In genomic region chr1:94050675-94051074, GRCh38 we compare ENCODE assay signal across 23 cellular contexts.
DNase-seq lines count a peak whose midpoint lies in the region; ATAC-seq and TF ChIP-seq lines count a peak whose summit lies in the region.
"Had no signal": no experiment of that assay in that cellular context is flagged by ENCODE, and none has a peak within 500 bp of the region (broad histone marks: within the 10 kb centered on the region; RNA-seq: fewer than 3 reads in every experiment).

No MANE protein-coding gene starts in this region.

- no peak for TF ChIP-seq CTCF in Caco-2 (IDR thresholded peaks at IDR 0.05; ENCODE audit: insufficient read depth in 1 of 2, low read depth in 1 of 2, low read length in 1 of 2, severe bottlenecking in 1 of 2, unreplicated experiment in 1 of 2)
- TF ChIP-seq CTCF in GM23338 (conservative IDR thresholded peaks at IDR 0.05; ENCODE audit: low read depth in 2 of 2): no peak
- no peak for TF ChIP-seq CTCF in mammary epithelial cell (conservative IDR thresholded peaks at IDR 0.05 in 1 of 2, IDR thresholded peaks at IDR 0.05 in 1 of 2; ENCODE audit: extremely low read depth in 1 of 2, insufficient read depth in 1 of 2, low read depth in 1 of 2, low read length in 2 of 2)

- no peak overlapping the region for H4K8ac ChIP-seq in mesendoderm (ENCODE audit: low read depth, low read length)

- H3K36me3 ChIP-seq in Caco-2 (ENCODE audit: control insufficient read depth, insufficient read depth, low read length) (no peaks in the 10 kb centered on the region), GM23338 (ENCODE audit: insufficient read depth) (no peaks in the 10 kb centered on the region), mammary epithelial cell (ENCODE audit: insufficient read depth, low read length) (no peaks in the 10 kb centered on the region), mesendoderm (ENCODE audit: control insufficient read depth, insufficient read depth, low read length) (no peaks in the 10 kb centered on the region)
- H3K36me3 ChIP-seq: suprapubic skin had no signal

- POLR2A ChIA-PET in Caco-2 (lab: Charles Lee): no interaction called here

- H3K4me2 ChIP-seq in GM23338: peak overlapping the region; percentile 16; the same call in 1 of the 2 replicates
- no peak overlapping the region for H3K4me2 ChIP-seq in mammary epithelial cell (ENCODE audit: insufficient read depth, low read depth, low read length)
- H3K4me2 ChIP-seq in mesendoderm (ENCODE audit: low read length): no peak overlapping the region

- H2AFZ ChIP-seq in GM23338 (peak overlapping the region; percentile 60; the same call in 1 of the 2 replicates), mammary epithelial cell (ENCODE audit: low read depth, low read length) (peak overlapping the region; percentile 29)

- H3K9ac ChIP-seq in mammary epithelial cell (ENCODE audit: insufficient read depth, low read length) (no peak overlapping the region), mesendoderm (ENCODE audit: low read length) (no peak overlapping the region)

- no peaks in the 10 kb centered on the region for H3K9me3 ChIP-seq in Caco-2
- H3K9me3 ChIP-seq in mammary epithelial cell (replicated peaks; ENCODE audit: insufficient read depth, low read length): no peaks in the 10 kb centered on the region
- H3K9me3 ChIP-seq: body of pancreas, suprapubic skin had no signal

- no peak overlapping the region for H3K23ac ChIP-seq in mesendoderm (ENCODE audit: low read length)

- no peak overlapping the region for H3K4me3 ChIP-seq in Caco-2 (ENCODE audit: low read depth, low read length)
- H3K4me3 ChIP-seq in GM23338: no peak overlapping the region
- H3K4me3 ChIP-seq in mammary epithelial cell (replicated peaks in 1 of 3; ENCODE audit: insufficient read depth in 1 of 3, low read depth in 2 of 3, low read length in 3 of 3): no peak overlapping the region
- no peak overlapping the region for H3K4me3 ChIP-seq in mesendoderm (ENCODE audit: low read length)
- H3K4me3 ChIP-seq: body of pancreas, dorsolateral prefrontal cortex, suprapubic skin had no signal

- H3K79me2 ChIP-seq in GM23338 (replicated peaks; ENCODE audit: insufficient read depth): no peaks in the 10 kb centered on the region
- H3K79me2 ChIP-seq in mammary epithelial cell (ENCODE audit: insufficient read depth, low read length): no peaks in the 10 kb centered on the region
- no peaks in the 10 kb centered on the region for H3K79me2 ChIP-seq in mesendoderm (ENCODE audit: control insufficient read depth, insufficient read depth, low read length)

- ATAC-seq in GM23338: peak; percentile 31
- no peak for ATAC-seq in GM21825 (IDR thresholded peaks at IDR 0.05; ENCODE audit: unreplicated experiment)
- ATAC-seq in HG02938 (IDR thresholded peaks at IDR 0.05; ENCODE audit: unreplicated experiment): no peak
- ATAC-seq: activated CD8-positive, alpha-beta memory T cell treated with anti-CD3 and anti-CD28 coated beads, Interleukin-2, amount 10 ng/mL, durations not matched to agents 7 days and 5 days; body of pancreas; stimulated activated naive B cell treated with anti-CD40 and anti-IgM and Interleukin-4, amounts not matched to agents 10 μg/mL and 1 μg/mL and 100 μg/mL, for 72 hours had no signal

- H3K9me2 ChIP-seq in GM23338 (ENCODE audit: insufficient read depth): peaks cover 2% of the 10 kb centered on the region; the same call in 1 of the 2 replicates

- H4K5ac ChIP-seq in mesendoderm (ENCODE audit: low read length): no peak overlapping the region

- dilution Hi-C loops in mammary epithelial cell (cut with HindIII; ENCODE audit: low sequenced_read_pairs): no loop called here

- H3K27ac ChIP-seq in GM23338 (ENCODE audit: low read depth): no peak overlapping the region
- no peak overlapping the region for H3K27ac ChIP-seq in mammary epithelial cell (ENCODE audit: insufficient read depth, low read depth, low read length)
- no peak overlapping the region for H3K27ac ChIP-seq in mesendoderm (ENCODE audit: low read depth, low read length)
- H3K27ac ChIP-seq: body of pancreas, C4-2B, suprapubic skin had no signal

- H3K18ac ChIP-seq in mesendoderm (ENCODE audit: low read length): peak overlapping the region; percentile 20

- H3K27ac Mint-ChIP-seq in Caco-2 (ENCODE audit: unreplicated experiment) (peak overlapping the region; percentile 23), GM23338 (no peak overlapping the region)
- H3K27ac Mint-ChIP-seq: activated CD8-positive, alpha-beta memory T cell treated with anti-CD3 and anti-CD28 coated beads, Interleukin-2, amount 10 ng/mL, durations not matched to agents 7 days and 5 days; progenitor cell of endocrine pancreas; stimulated activated naive B cell treated with anti-CD40 and anti-IgM and Interleukin-4, amounts not matched to agents 10 μg/mL and 1 μg/mL and 100 μg/mL, for 72 hours had no signal

- H3K56ac ChIP-seq in mesendoderm (ENCODE audit: low read length): peak overlapping the region; percentile 7

- H3K4me3 Mint-ChIP-seq in Caco-2 (ENCODE audit: unreplicated experiment) (no peak overlapping the region), GM23338 (no peak overlapping the region)
- H3K4me3 Mint-ChIP-seq: activated CD8-positive, alpha-beta memory T cell treated with anti-CD3 and anti-CD28 coated beads, Interleukin-2, amount 10 ng/mL, durations not matched to agents 7 days and 5 days; stimulated activated naive B cell treated with anti-CD40 and anti-IgM and Interleukin-4, amounts not matched to agents 10 μg/mL and 1 μg/mL and 100 μg/mL, for 72 hours had no signal

- H3K9me3 Mint-ChIP-seq in Caco-2 (ENCODE audit: unreplicated experiment): peaks cover 10% of the 10 kb centered on the region
- H3K9me3 Mint-ChIP-seq in GM23338: no peaks in the 10 kb centered on the region
- H3K9me3 Mint-ChIP-seq: stimulated activated naive B cell treated with anti-CD40 and anti-IgM and Interleukin-4, amounts not matched to agents 10 μg/mL and 1 μg/mL and 100 μg/mL, for 72 hours had no signal

- in situ Hi-C loops in mammary epithelial cell (cut with MboI; ENCODE audit: low sequenced_read_pairs in 2 of 2): loop anchor here in 1 of 2 donors (5.0 kb wide), 1 partner anchor 287 kb away; no protein-coding TSS in a partner anchor

- no peaks in the 10 kb centered on the region for H3K79me1 ChIP-seq in mesendoderm (ENCODE audit: low read length)

- H3K4ac ChIP-seq in mesendoderm (ENCODE audit: low read depth, low read length): no peak overlapping the region

- H2BK5ac ChIP-seq in mesendoderm (ENCODE audit: low read length): no peak overlapping the region

- BruUV-seq in Caco-2 (replicated peaks; lab: Mats Ljungman, UMichigan): no TSS peak
- BruUV-seq in mammary epithelial cell (replicated peaks; lab: Mats Ljungman, UMichigan): no TSS peak

- no peak overlapping the region for H2BK15ac ChIP-seq in mesendoderm (replicated peaks; ENCODE audit: low read depth)

- H2BK120ac ChIP-seq in mesendoderm (ENCODE audit: low read depth, low read length): no peak overlapping the region

- peaks cover 23% of the 10 kb centered on the region for H3K4me1 Mint-ChIP-seq in Caco-2 (ENCODE audit: low read depth, unreplicated experiment)
- H3K4me1 Mint-ChIP-seq in GM23338: peaks cover 30% of the 10 kb centered on the region
- H3K4me1 Mint-ChIP-seq: stimulated activated naive B cell treated with anti-CD40 and anti-IgM and Interleukin-4, amounts not matched to agents 10 μg/mL and 1 μg/mL and 100 μg/mL, for 72 hours had no signal

- H3K36me3 Mint-ChIP-seq in Caco-2 (ENCODE audit: insufficient read depth, unreplicated experiment) (no peaks in the 10 kb centered on the region), GM23338 (ENCODE audit: low read depth) (no peaks in the 10 kb centered on the region)
- H3K36me3 Mint-ChIP-seq: activated CD8-positive, alpha-beta memory T cell treated with anti-CD3 and anti-CD28 coated beads, Interleukin-2, amount 10 ng/mL, durations not matched to agents 7 days and 5 days; stimulated activated naive B cell treated with anti-CD40 and anti-IgM and Interleukin-4, amounts not matched to agents 10 μg/mL and 1 μg/mL and 100 μg/mL, for 72 hours had no signal

- WGBS in mammary epithelial cell (ENCODE audit: low coverage, missing lambda C conversion rate): 100% methylated on average over 1 of the region's 1 CpG
- no CpG with 5 or more reads among the region's 1 CpG for WGBS in mesendoderm (ENCODE audit: extremely low coverage, insufficient coverage, low lambda C conversion rate)

- H3K4me1 ChIP-seq in Caco-2 (peaks cover 9% of the 10 kb centered on the region), GM23338 (ENCODE audit: insufficient read depth) (peaks cover 36% of the 10 kb centered on the region), mammary epithelial cell (ENCODE audit: insufficient read depth, low read length) (peaks cover 27% of the 10 kb centered on the region), mesendoderm (ENCODE audit: control insufficient read depth, low read depth, low read length) (peaks cover 8% of the 10 kb centered on the region)

- CTCF ChIA-PET in Caco-2 (lab: Charles Lee): interaction anchor here (0.6 kb wide), 1 partner anchor 13 kb away, joined by 3 read pairs; no protein-coding TSS in a partner anchor
- CTCF ChIA-PET in mammary epithelial cell (lab: Charles Lee; ENCODE audit: low non-redundant PET): interaction anchor here (0.5 kb wide), 1 partner anchor 184 kb away, joined by 6 read pairs; no protein-coding TSS in a partner anchor

- H2AK5ac ChIP-seq in mesendoderm (ENCODE audit: low read length): no peak overlapping the region

- H3K27me3 ChIP-seq in Caco-2 (replicated peaks; ENCODE audit: control insufficient read depth, insufficient read depth, low read length) (no peaks in the 10 kb centered on the region), GM23338 (ENCODE audit: insufficient read depth) (no peaks in the 10 kb centered on the region), mammary epithelial cell (ENCODE audit: insufficient read depth, low read length) (no peaks in the 10 kb centered on the region), mesendoderm (ENCODE audit: insufficient read depth, low read length, poor library complexity) (no peaks in the 10 kb centered on the region)
- H3K27me3 ChIP-seq: body of pancreas, dorsolateral prefrontal cortex, suprapubic skin had no signal

- H4K20me1 ChIP-seq in GM23338 (replicated peaks; ENCODE audit: insufficient read depth) (no peaks in the 10 kb centered on the region), mammary epithelial cell (ENCODE audit: insufficient read depth, low read length) (no peaks in the 10 kb centered on the region)

- H3K27me3 Mint-ChIP-seq in Caco-2 (ENCODE audit: insufficient read depth, unreplicated experiment) (no peaks in the 10 kb centered on the region), GM23338 (ENCODE audit: insufficient read depth, low read depth, poor library complexity) (peaks cover 12% of the 10 kb centered on the region)

- intact Hi-C loops in Caco-2 (cut with micrococcal nuclease; ENCODE audit: unreplicated experiment): no loop called here
- intact Hi-C loops in mammary epithelial cell (cut with micrococcal nuclease): no loop called here

- DNase-seq in Caco-2: no peak
- DNase-seq in GM23338 (ENCODE audit: low spot score): no peak
- DNase-seq in mammary epithelial cell: no peak
- DNase-seq in mesendoderm: no peak
- no peak for DNase-seq in stimulated activated CD4-positive, alpha-beta T cell treated with anti-CD3 and anti-CD28 coated beads, Interleukin-2, amount 100 ng/mL, for 24 hours
- DNase-seq in EL: no peak
- DNase-seq: activated CD4-positive, alpha-beta T cell treated with anti-CD3 and anti-CD28 coated beads for 48 hours; activated CD8-positive, alpha-beta memory T cell treated with anti-CD3 and anti-CD28 coated beads, Interleukin-2, amount 10 ng/mL, durations not matched to agents 7 days and 5 days; activated T-cell treated with anti-CD3 and anti-CD28 coated beads, Interleukin-2, amount 50 U/mL, for 48 hours; body of pancreas; DND-41; dorsolateral prefrontal cortex; kidney; NCI-H1694 treated with DMSO at 0.1 percent for 48 hours; NCI-H2227 treated with DMSO at 0.1 percent for 48 hours; NCI-H526 treated with DMSO at 0.1 percent for 48 hours; RPMI8226; stimulated activated naive B cell treated with anti-CD40 and anti-IgM and Interleukin-4, amounts not matched to agents 10 μg/mL and 1 μg/mL and 100 μg/mL, for 72 hours had no signal

- H3F3A ChIP-seq in GM23338 (replicated peaks; ENCODE audit: low read depth): no peaks in the 10 kb centered on the region
